8 cellular contexts compared by ENCODE assay signal in genomic region chr3:109731639-109732473, GRCh38.
DNase-seq lines count a peak whose midpoint lies in the region; ATAC-seq, FAIRE-seq and TF ChIP-seq lines count a peak whose summit lies in the region.

No MANE protein-coding gene starts in this region.

- peak; percentile 67 for FAIRE-seq in endothelial cell of umbilical vein (lab: Jason Lieb, UNC)

- H3K4me3 Mint-ChIP-seq in naive thymus-derived CD8-positive, alpha-beta T cell, result no peak overlapping the region

- H3K9me3 Mint-ChIP-seq in naive thymus-derived CD8-positive, alpha-beta T cell, result peaks cover 0 to 11% (median 4%) of the 10 kb centered on the region in 9 donors

- peak overlapping the region in 1 of 10 donors; percentile 22 for H3K27ac Mint-ChIP-seq in naive thymus-derived CD8-positive, alpha-beta T cell

- no peaks in the 10 kb centered on the region for H4K20me1 ChIP-seq in endothelial cell of umbilical vein (replicated peaks; ENCODE audit: control insufficient read depth, extremely low read depth, insufficient read depth, low read length)

- DNase-seq in Ammon's horn (ENCODE audit: low spot score) (peak; percentile 60), NCI-H226 (peak; percentile 19), endothelial cell of umbilical vein (ENCODE audit: low read depth, low spot score) (peak; percentile 51), superior temporal gyrus (ENCODE audit: extremely low spot score) (peak; percentile 82)
- peak; percentile 49 to 66 for DNase-seq in activated CD4-positive, alpha-beta T cell treated with anti-CD3 and anti-CD28 coated beads, Interleukin-2, amount 50 U/mL, for 48 hours
- peak; percentile 9 to 80 (median 52) for DNase-seq in naive thymus-derived CD8-positive, alpha-beta T cell

- H3K36me3 Mint-ChIP-seq in naive thymus-derived CD8-positive, alpha-beta T cell, result peaks cover 0 to 11% (median 4%) of the 10 kb centered on the region in 3 donors

- no peak overlapping the region for H3K9ac ChIP-seq in endothelial cell of umbilical vein (replicated peaks; ENCODE audit: extremely low read depth, insufficient read depth, low read length)

- H3K27me3 Mint-ChIP-seq in naive thymus-derived CD8-positive, alpha-beta T cell, result no peaks in the 10 kb centered on the region

- dilution Hi-C loops in endothelial cell of umbilical vein (cut with MboI; ENCODE audit: extremely low pct_ligation_motif_present, low sequenced_read_pairs), result no loop called here

- no peaks in the 10 kb centered on the region for H3K9me3 ChIP-seq in endothelial cell of umbilical vein (replicated peaks; ENCODE audit: control insufficient read depth, insufficient read depth, low read length)

- H3K9me1 ChIP-seq in endothelial cell of umbilical vein (replicated peaks; ENCODE audit: control insufficient read depth, extremely low read depth, insufficient read depth, low read length), result no peaks in the 10 kb centered on the region

- BruUV-seq in endothelial cell of umbilical vein (replicated peaks; lab: Mats Ljungman, UMichigan), result no TSS peak

- no peak overlapping the region for H2AFZ ChIP-seq in endothelial cell of umbilical vein (ENCODE audit: low read depth, low read length)

- intact Hi-C loops in endothelial cell of umbilical vein (cut with micrococcal nuclease), result loop anchor here (5.0 to 10.0 kb wide), 2 partner anchors 680 to 1803 kb away; no protein-coding TSS in a partner anchor

- H3K4me1 Mint-ChIP-seq in naive thymus-derived CD8-positive, alpha-beta T cell, result peaks cover 0 to 11% (median 9%) of the 10 kb centered on the region in 4 donors

- no peak overlapping the region for H3K4me3 ChIP-seq in endothelial cell of umbilical vein (replicated peaks in 1 of 3; ENCODE audit: insufficient read depth in 1 of 3, low read depth in 1 of 3, low read length in 3 of 3)

- no peak overlapping the region for H3K4me2 ChIP-seq in endothelial cell of umbilical vein (ENCODE audit: insufficient read depth, low read length)

- H3K36me3 ChIP-seq in endothelial cell of umbilical vein (ENCODE audit: control insufficient read depth in 2 of 2, extremely low read depth in 1 of 2, insufficient read depth in 2 of 2, low read length in 2 of 2), result no peaks in the 10 kb centered on the region

- POLR2A ChIA-PET in endothelial cell of umbilical vein (lab: Charles Lee), result no interaction called here
- POLR2A ChIA-PET in naive thymus-derived CD8-positive, alpha-beta T cell (lab: Charles Lee), result no interaction called here

- H3K27ac ChIP-seq in endothelial cell of umbilical vein (ENCODE audit: insufficient read depth, low read depth, low read length), result no peak overlapping the region

- H3K27me3 ChIP-seq in endothelial cell of umbilical vein (ENCODE audit: control insufficient read depth in 2 of 2, insufficient read depth in 2 of 2, low read length in 2 of 2), result no peaks in the 10 kb centered on the region

- peak; percentile 50 for TF ChIP-seq CTCF in endothelial cell of umbilical vein (IDR thresholded peaks at IDR 0.05; ENCODE audit: extremely low read depth in 1 of 2, insufficient read depth in 1 of 2, low read depth in 1 of 2, low read length in 2 of 2)

- CTCF ChIA-PET in endothelial cell of umbilical vein (lab: Charles Lee), result interaction anchor here (1.5 kb wide), 1 partner anchor 1348 kb away, joined by 4 read pairs; no protein-coding TSS in a partner anchor

- TF ChIP-seq POLR2A in endothelial cell of umbilical vein (IDR thresholded peaks at IDR 0.05; ENCODE audit: low read depth, low read length), result no peak

- H3K4me1 ChIP-seq in endothelial cell of umbilical vein (ENCODE audit: control insufficient read depth, extremely low read depth, insufficient read depth, low read length), result no peaks in the 10 kb centered on the region

- peak; percentile 95 for ATAC-seq in GM18519 (IDR thresholded peaks at IDR 0.05; ENCODE audit: low FRiP score, unreplicated experiment)
- peak; percentile 97 for ATAC-seq in HG03039 (IDR thresholded peaks at IDR 0.05; ENCODE audit: unreplicated experiment)
- ATAC-seq in naive thymus-derived CD8-positive, alpha-beta T cell, result peak; percentile 74 to 88

- H3K79me2 ChIP-seq in endothelial cell of umbilical vein (ENCODE audit: control insufficient read depth, insufficient read depth, low read length), result no peaks in the 10 kb centered on the region

TF ChIP-seq in endothelial cell of umbilical vein, 7 proteins besides CTCF, POLR2A, EP300 and RAD21:
- TF ChIP-seq EZH2 (IDR thresholded peaks at IDR 0.05; ENCODE audit: borderline replicate concordance, low read depth, low read length, severe bottlenecking), result no peak
- no peak for TF ChIP-seq GATA2 (IDR thresholded peaks at IDR 0.05; ENCODE audit: insufficient read depth, insufficient read length, low read depth, low read length)
- no peak for TF ChIP-seq MAX (IDR thresholded peaks at IDR 0.05; ENCODE audit: insufficient read depth, insufficient read length)
- TF ChIP-seq JUN (IDR thresholded peaks at IDR 0.05; ENCODE audit: borderline replicate concordance, insufficient read depth, insufficient read length, low read depth), result no peak
- no peak for TF ChIP-seq FOS (IDR thresholded peaks at IDR 0.05; ENCODE audit: borderline replicate concordance, insufficient read depth, low read length)
- TF ChIP-seq POLR2AphosphoS5 (IDR thresholded peaks at IDR 0.05; ENCODE audit: insufficient read depth, low read depth, low read length), result no peak
- no peak for TF ChIP-seq MYC (IDR thresholded peaks at IDR 0.05; ENCODE audit: low read depth, low read length)

Comparison
In these comparisons a context has a peak if more than half of its experiments do, and no peak if none do; other contexts are left out.
1. DNase-seq: peak in every context shown above with its lines; median percentile 82 in superior temporal gyrus; 60 in Ammon's horn; 58 in activated CD4-positive, alpha-beta T cell treated with anti-CD3 and anti-CD28 coated beads, Interleukin-2, amount 50 U/mL, for 48 hours; 52 in naive thymus-derived CD8-positive, alpha-beta T cell; 51 in endothelial cell of umbilical vein; 19 in NCI-H226.